ENCODE assay signal across 26 cellular contexts in the genomic region with DNA sequence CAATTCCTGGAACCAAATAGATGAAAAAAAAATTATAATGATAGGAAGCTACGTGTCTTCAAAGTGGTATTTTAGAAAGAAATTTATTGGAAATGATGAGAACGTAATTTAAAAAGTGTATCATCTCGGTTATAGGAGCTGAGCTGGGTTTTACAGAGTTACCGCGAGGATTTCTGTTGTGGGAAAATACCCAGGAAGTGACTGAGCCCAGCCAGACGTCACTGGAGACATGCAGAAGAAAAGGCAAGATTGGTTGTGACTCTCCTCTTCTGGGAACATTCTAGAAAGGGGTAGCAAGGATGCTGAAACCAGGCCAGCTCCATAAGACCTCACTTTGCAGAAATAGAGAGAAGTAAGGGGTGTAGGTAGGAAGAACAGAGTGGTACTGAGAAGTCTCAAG.
DNase-seq lines count a peak whose midpoint lies in the region; ATAC-seq and TF ChIP-seq lines count a peak whose summit lies in the region.
"Had no signal": no experiment of that assay in that cellular context is flagged by ENCODE, and none has a peak within 500 bp of the region (broad histone marks: within the 10 kb centered on the region; RNA-seq: fewer than 3 reads in every experiment).

No MANE protein-coding gene starts in this region.

- H3K4me1 Mint-ChIP-seq in activated T-cell treated with anti-CD3 and anti-CD28 coated beads, Interleukin-2, amount 50 U/mL, for 72 hours (ENCODE audit: low read depth): peaks cover 30% of the 10 kb centered on the region
- peaks cover 15% of the 10 kb centered on the region for H3K4me1 Mint-ChIP-seq in activated T-cell treated with anti-CD3 and anti-CD28 coated beads, Interleukin-2, amount 50 U/mL, for 24 hours (ENCODE audit: low read depth)
- H3K4me1 Mint-ChIP-seq in activated T-helper 17 cell treated with anti-CD3 and anti-CD28 coated beads, Interleukin-2, amount 50 U/mL, for 72 hours: no peaks in the 10 kb centered on the region
- peaks cover 29% of the 10 kb centered on the region for H3K4me1 Mint-ChIP-seq in progenitor cell of endocrine pancreas (ENCODE audit: low read depth)
- H3K4me1 Mint-ChIP-seq in activated T-helper 2 cell treated with anti-CD3 and anti-CD28 coated beads, Interferon-gamma antibody, Interleukin-2, Interleukin-4, amounts not matched to agents 10 μg/mL and 5 μg/mL and 100 μg/mL, durations not matched to agents 14 hours and 24 hours and 36 hours (ENCODE audit: low read depth): peaks cover 9% of the 10 kb centered on the region

- peaks cover 0 to 2% of the 10 kb centered on the region in 2 donors for H3K9me3 Mint-ChIP-seq in activated T-cell treated with anti-CD3 and anti-CD28 coated beads, Interleukin-2, amount 50 U/mL, for 72 hours
- H3K9me3 Mint-ChIP-seq in activated T-cell treated with anti-CD3 and anti-CD28 coated beads, Interleukin-2, amount 50 U/mL, for 24 hours: no peaks in the 10 kb centered on the region
- H3K9me3 Mint-ChIP-seq in activated T-helper 17 cell treated with anti-CD3 and anti-CD28 coated beads, Interleukin-2, amount 50 U/mL, for 72 hours: no peaks in the 10 kb centered on the region
- H3K9me3 Mint-ChIP-seq in progenitor cell of endocrine pancreas (ENCODE audit: low read depth): peaks cover 4% of the 10 kb centered on the region
- H3K9me3 Mint-ChIP-seq in activated T-helper 2 cell treated with anti-CD3 and anti-CD28 coated beads, Interferon-gamma antibody, Interleukin-2, Interleukin-4, amounts not matched to agents 10 μg/mL and 5 μg/mL and 100 μg/mL, durations not matched to agents 14 hours and 24 hours and 36 hours: peaks cover 3% of the 10 kb centered on the region
- H3K9me3 Mint-ChIP-seq: HFFc6 had no signal

- peak overlapping the region; percentile 2 to 45 for H3K4me3 Mint-ChIP-seq in activated T-cell treated with anti-CD3 and anti-CD28 coated beads, Interleukin-2, amount 50 U/mL, for 72 hours
- no peak overlapping the region for H3K4me3 Mint-ChIP-seq in activated T-cell treated with anti-CD3 and anti-CD28 coated beads, Interleukin-2, amount 50 U/mL, for 24 hours
- no peak overlapping the region for H3K4me3 Mint-ChIP-seq in activated T-helper 17 cell treated with anti-CD3 and anti-CD28 coated beads, Interleukin-2, amount 50 U/mL, for 72 hours
- H3K4me3 Mint-ChIP-seq in progenitor cell of endocrine pancreas (ENCODE audit: low read depth): no peak overlapping the region
- no peak overlapping the region for H3K4me3 Mint-ChIP-seq in activated T-helper 2 cell treated with anti-CD3 and anti-CD28 coated beads, Interferon-gamma antibody, Interleukin-2, Interleukin-4, amounts not matched to agents 10 μg/mL and 5 μg/mL and 100 μg/mL, durations not matched to agents 14 hours and 24 hours and 36 hours (ENCODE audit: low read depth)
- H3K4me3 Mint-ChIP-seq: HFFc6; naive thymus-derived CD4-positive, alpha-beta T cell had no signal

- DNase-seq in activated T-cell treated with anti-CD3 and anti-CD28 coated beads, Interleukin-2, amount 50 U/mL, for 72 hours: peak; percentile 4 to 19
- DNase-seq in activated T-cell treated with anti-CD3 and anti-CD28 coated beads, Interleukin-2, amount 50 U/mL, for 24 hours: no peak
- DNase-seq in fibroblast of gingiva (ENCODE audit: low read depth) (peak; percentile 13), progenitor cell of endocrine pancreas (ENCODE audit: low spot score, unreplicated experiment) (no peak), SIG-M5 (lab: John Stamatoyannopoulos, UW) (no peak)
- DNase-seq in activated T-helper 2 cell treated with anti-CD3 and anti-CD28 coated beads, Interferon-gamma antibody, Interleukin-2, Interleukin-4, amounts not matched to agents 10 μg/mL and 5 μg/mL and 100 μg/mL, durations not matched to agents 14 hours and 24 hours and 36 hours (ENCODE audit: low spot score): no peak
- DNase-seq: activated CD4-positive, alpha-beta T cell treated with anti-CD3 and anti-CD28 coated beads, Interleukin-2, amount 50 U/mL, for 1 hour; aorta; Caco-2; DMS79 treated with DMSO at 0.1 percent for 48 hours; effector CD4-positive, alpha-beta T cell; HFFc6; left cardiac atrium; naive thymus-derived CD4-positive, alpha-beta T cell; NCI-H1417 treated with DMSO at 0.1 percent for 48 hours; NCI-H510A treated with DMSO at 0.1 percent for 48 hours; NK-92 treated with Interleukin-12 subunit alpha and Interleukin-12 subunit beta, amount 100 ng/mL, for 24 hours; SK-N-SH; stimulated activated CD4-positive, alpha-beta T cell treated with anti-CD3 and anti-CD28 coated beads, Interleukin-15, amount 100 ng/mL, for 24 hours; stimulated activated CD8-positive, alpha-beta memory T cell treated with anti-CD3 and anti-CD28 coated beads, Interleukin-4, amount 100 ng/mL, for 48 hours; T-helper 2 cell; upper lobe of left lung had no signal

- H3K36me3 Mint-ChIP-seq in activated T-cell treated with anti-CD3 and anti-CD28 coated beads, Interleukin-2, amount 50 U/mL, for 72 hours (ENCODE audit: insufficient read depth in 2 of 2): no peaks in the 10 kb centered on the region
- H3K36me3 Mint-ChIP-seq in activated T-cell treated with anti-CD3 and anti-CD28 coated beads, Interleukin-2, amount 50 U/mL, for 24 hours (ENCODE audit: low read depth): no peaks in the 10 kb centered on the region
- no peaks in the 10 kb centered on the region for H3K36me3 Mint-ChIP-seq in activated T-helper 17 cell treated with anti-CD3 and anti-CD28 coated beads, Interleukin-2, amount 50 U/mL, for 72 hours (ENCODE audit: low read depth)
- no peaks in the 10 kb centered on the region for H3K36me3 Mint-ChIP-seq in progenitor cell of endocrine pancreas (ENCODE audit: insufficient read depth)
- H3K36me3 Mint-ChIP-seq in activated T-helper 2 cell treated with anti-CD3 and anti-CD28 coated beads, Interferon-gamma antibody, Interleukin-2, Interleukin-4, amounts not matched to agents 10 μg/mL and 5 μg/mL and 100 μg/mL, durations not matched to agents 14 hours and 24 hours and 36 hours (ENCODE audit: low read depth): no peaks in the 10 kb centered on the region
- H3K36me3 Mint-ChIP-seq: naive thymus-derived CD4-positive, alpha-beta T cell had no signal

- intact Hi-C loops in activated T-helper 2 cell treated with anti-CD3 and anti-CD28 coated beads, Interferon-gamma antibody, Interleukin-2, Interleukin-4, amounts not matched to agents 10 μg/mL and 5 μg/mL and 100 μg/mL, durations not matched to agents 14 hours and 24 hours and 36 hours (cut with micrococcal nuclease): no loop called here

- peak; percentile 29 to 70 for ATAC-seq in activated T-cell treated with anti-CD3 and anti-CD28 coated beads, Interleukin-2, amount 50 U/mL, for 72 hours (replicated peaks in 1 of 2)
- ATAC-seq in activated T-helper 17 cell treated with anti-CD3 and anti-CD28 coated beads, Interleukin-2, amount 50 U/mL, for 72 hours (replicated peaks): peak; percentile 44
- ATAC-seq in HG02678 (IDR thresholded peaks at IDR 0.05; ENCODE audit: unreplicated experiment): no peak
- ATAC-seq: A549; esophagus mucosa; left cardiac atrium; naive thymus-derived CD4-positive, alpha-beta T cell had no signal

- no peaks in the 10 kb centered on the region for H3K27me3 Mint-ChIP-seq in activated T-cell treated with anti-CD3 and anti-CD28 coated beads, Interleukin-2, amount 50 U/mL, for 72 hours (ENCODE audit: low read depth)
- peaks cover 18% of the 10 kb centered on the region for H3K27me3 Mint-ChIP-seq in activated T-cell treated with anti-CD3 and anti-CD28 coated beads, Interleukin-2, amount 50 U/mL, for 24 hours
- peaks cover 15% of the 10 kb centered on the region for H3K27me3 Mint-ChIP-seq in activated T-helper 17 cell treated with anti-CD3 and anti-CD28 coated beads, Interleukin-2, amount 50 U/mL, for 72 hours
- no peaks in the 10 kb centered on the region for H3K27me3 Mint-ChIP-seq in progenitor cell of endocrine pancreas
- peaks cover 5% of the 10 kb centered on the region for H3K27me3 Mint-ChIP-seq in activated T-helper 2 cell treated with anti-CD3 and anti-CD28 coated beads, Interferon-gamma antibody, Interleukin-2, Interleukin-4, amounts not matched to agents 10 μg/mL and 5 μg/mL and 100 μg/mL, durations not matched to agents 14 hours and 24 hours and 36 hours (ENCODE audit: low read depth)

- TF ChIP-seq CTCF in progenitor cell of endocrine pancreas (IDR thresholded peaks at IDR 0.05; ENCODE audit: unreplicated experiment): no peak

- peak overlapping the region; percentile 33 for H3K27ac Mint-ChIP-seq in activated T-cell treated with anti-CD3 and anti-CD28 coated beads, Interleukin-2, amount 50 U/mL, for 72 hours
- H3K27ac Mint-ChIP-seq in activated T-cell treated with anti-CD3 and anti-CD28 coated beads, Interleukin-2, amount 50 U/mL, for 24 hours: no peak overlapping the region
- no peak overlapping the region for H3K27ac Mint-ChIP-seq in activated T-helper 17 cell treated with anti-CD3 and anti-CD28 coated beads, Interleukin-2, amount 50 U/mL, for 72 hours
- H3K27ac Mint-ChIP-seq in progenitor cell of endocrine pancreas: peak overlapping the region; percentile 44
- H3K27ac Mint-ChIP-seq in activated T-helper 2 cell treated with anti-CD3 and anti-CD28 coated beads, Interferon-gamma antibody, Interleukin-2, Interleukin-4, amounts not matched to agents 10 μg/mL and 5 μg/mL and 100 μg/mL, durations not matched to agents 14 hours and 24 hours and 36 hours: no peak overlapping the region
- H3K27ac Mint-ChIP-seq: HFFc6; naive thymus-derived CD4-positive, alpha-beta T cell had no signal

Comparison
In these comparisons a context has a peak if more than half of its experiments do, and no peak if none do; other contexts are left out.
1. DNase-seq: peak in activated T-cell treated with anti-CD3 and anti-CD28 coated beads, Interleukin-2, amount 50 U/mL, for 72 hours (2 of 2) and fibroblast of gingiva (single experiment); none in activated T-cell treated with anti-CD3 and anti-CD28 coated beads, Interleukin-2, amount 50 U/mL, for 24 hours (single experiment), progenitor cell of endocrine pancreas (single experiment), SIG-M5 (single experiment) and activated T-helper 2 cell treated with anti-CD3 and anti-CD28 coated beads, Interferon-gamma antibody, Interleukin-2, Interleukin-4, amounts not matched to agents 10 μg/mL and 5 μg/mL and 100 μg/mL, durations not matched to agents 14 hours and 24 hours and 36 hours (single experiment).
2. H3K27ac Mint-ChIP-seq: peak in activated T-cell treated with anti-CD3 and anti-CD28 coated beads, Interleukin-2, amount 50 U/mL, for 72 hours (single experiment) and progenitor cell of endocrine pancreas (single experiment); none in activated T-cell treated with anti-CD3 and anti-CD28 coated beads, Interleukin-2, amount 50 U/mL, for 24 hours (single experiment), activated T-helper 17 cell treated with anti-CD3 and anti-CD28 coated beads, Interleukin-2, amount 50 U/mL, for 72 hours (single experiment) and activated T-helper 2 cell treated with anti-CD3 and anti-CD28 coated beads, Interferon-gamma antibody, Interleukin-2, Interleukin-4, amounts not matched to agents 10 μg/mL and 5 μg/mL and 100 μg/mL, durations not matched to agents 14 hours and 24 hours and 36 hours (single experiment).
3. H3K4me3 Mint-ChIP-seq: peak in activated T-cell treated with anti-CD3 and anti-CD28 coated beads, Interleukin-2, amount 50 U/mL, for 72 hours (2 of 2); none in activated T-cell treated with anti-CD3 and anti-CD28 coated beads, Interleukin-2, amount 50 U/mL, for 24 hours (single experiment), activated T-helper 17 cell treated with anti-CD3 and anti-CD28 coated beads, Interleukin-2, amount 50 U/mL, for 72 hours (single experiment), progenitor cell of endocrine pancreas (single experiment) and activated T-helper 2 cell treated with anti-CD3 and anti-CD28 coated beads, Interferon-gamma antibody, Interleukin-2, Interleukin-4, amounts not matched to agents 10 μg/mL and 5 μg/mL and 100 μg/mL, durations not matched to agents 14 hours and 24 hours and 36 hours (single experiment).